ENCODE assay signal across 7 cellular contexts in genomic region chr3:13332158-13332557, GRCh38.
A peak's percentile ranks its signal among the peaks of the same experiment; 100 is the strongest.
DNase-seq lines count a peak whose midpoint lies in the region; ATAC-seq and TF ChIP-seq lines count a peak whose summit lies in the region.

No MANE protein-coding gene starts in this region.

- no peak for TF ChIP-seq CTCF in HFFc6 (IDR thresholded peaks at IDR 0.05)

- H3K4me3 ChIP-seq in naive thymus-derived CD4-positive, alpha-beta T cell (ENCODE audit: low read length), result no peak overlapping the region

- peak overlapping the region in 7 of 9 donors; percentile 50 to 84 (median 71) for H3K27ac Mint-ChIP-seq in naive thymus-derived CD4-positive, alpha-beta T cell
- no peak overlapping the region for H3K27ac Mint-ChIP-seq in HFFc6

- peak; percentile 62 to 94 for DNase-seq in NCI-H2081 (lab: John Stamatoyannopoulos, UW)
- no peak for DNase-seq in naive thymus-derived CD4-positive, alpha-beta T cell
- no peak for DNase-seq in HFFc6
- DNase-seq in KBM-7, result no peak
- no peak for DNase-seq in activated CD8-positive, alpha-beta memory T cell treated with anti-CD3 and anti-CD28 coated beads for 24 hours

- no peaks in the 10 kb centered on the region for H3K27me3 Mint-ChIP-seq in naive thymus-derived CD4-positive, alpha-beta T cell
- H3K27me3 Mint-ChIP-seq in HFFc6 (ENCODE audit: insufficient read depth), result peaks cover 50% of the 10 kb centered on the region

- no peak overlapping the region for H3K4me3 Mint-ChIP-seq in naive thymus-derived CD4-positive, alpha-beta T cell
- H3K4me3 Mint-ChIP-seq in HFFc6, result no peak overlapping the region

- H3K4me1 ChIP-seq in naive thymus-derived CD4-positive, alpha-beta T cell (ENCODE audit: control insufficient read depth in 2 of 2, insufficient read depth in 2 of 2, low read length in 2 of 2), result no peaks in the 10 kb centered on the region

- POLR2A ChIA-PET in naive thymus-derived CD4-positive, alpha-beta T cell (lab: Charles Lee), result no interaction called here

- no peaks in the 10 kb centered on the region for H3K27me3 ChIP-seq in naive thymus-derived CD4-positive, alpha-beta T cell (ENCODE audit: control insufficient read depth in 2 of 2, insufficient read depth in 2 of 2, low read length in 2 of 2)

- H3K9me3 ChIP-seq in naive thymus-derived CD4-positive, alpha-beta T cell (ENCODE audit: control insufficient read depth in 2 of 3, low read length in 3 of 3), result no peaks in the 10 kb centered on the region

- peaks cover 25 to 100% (median 57%) of the 10 kb centered on the region in 3 experiments for H3K36me3 ChIP-seq in naive thymus-derived CD4-positive, alpha-beta T cell (ENCODE audit: control insufficient read depth in 2 of 3, insufficient read depth in 3 of 3, low read length in 3 of 3)

- intact Hi-C loops in naive thymus-derived CD4-positive, alpha-beta T cell (cut with micrococcal nuclease), result no loop called here

- peaks cover 9 to 50% (median 16%) of the 10 kb centered on the region in 5 donors for H3K36me3 Mint-ChIP-seq in naive thymus-derived CD4-positive, alpha-beta T cell
- no peaks in the 10 kb centered on the region for H3K36me3 Mint-ChIP-seq in HFFc6 (ENCODE audit: low read depth)

- H3K27ac ChIP-seq in naive thymus-derived CD4-positive, alpha-beta T cell (ENCODE audit: low read depth, low read length), result peak overlapping the region; percentile 12

- H3K9me3 Mint-ChIP-seq in naive thymus-derived CD4-positive, alpha-beta T cell, result peaks cover 0 to 2% (median 0%) of the 10 kb centered on the region in 11 donors
- no peaks in the 10 kb centered on the region for H3K9me3 Mint-ChIP-seq in HFFc6

- CTCF ChIA-PET in naive thymus-derived CD4-positive, alpha-beta T cell (lab: Charles Lee), result interaction anchor here (1.1 kb wide), 1 partner anchor 121 kb away, joined by 3 read pairs; no protein-coding TSS in a partner anchor

- peak; percentile 91 for ATAC-seq in GM19023 (IDR thresholded peaks at IDR 0.05; ENCODE audit: unreplicated experiment)
- peak; percentile 91 for ATAC-seq in HG02642 (IDR thresholded peaks at IDR 0.05; ENCODE audit: poor library complexity, unreplicated experiment)
- peak; percentile 19 for ATAC-seq in naive thymus-derived CD4-positive, alpha-beta T cell

- H3K4me1 Mint-ChIP-seq in naive thymus-derived CD4-positive, alpha-beta T cell, result peaks cover 0 to 3% (median 0%) of the 10 kb centered on the region in 7 donors
- H3K4me1 Mint-ChIP-seq in HFFc6 (ENCODE audit: low read depth), result no peaks in the 10 kb centered on the region

- in situ Hi-C loops in KBM-7 (cut with MboI; ENCODE audit: low pct_unique_long_range_greater_than_20kb, low sequenced_read_pairs), result no loop called here

Comparison
In these comparisons a context has a peak if more than half of its experiments do, and no peak if none do; other contexts are left out.
1. ATAC-seq: peak in every context shown above with its lines; median percentile 91 in GM19023; 91 in HG02642; 19 in naive thymus-derived CD4-positive, alpha-beta T cell.
2. DNase-seq: peak in NCI-H2081 (2 of 2); none in naive thymus-derived CD4-positive, alpha-beta T cell (0 of 9), HFFc6 (single experiment), KBM-7 (single experiment) and activated CD8-positive, alpha-beta memory T cell treated with anti-CD3 and anti-CD28 coated beads for 24 hours (single experiment).